In the genomic region with DNA sequence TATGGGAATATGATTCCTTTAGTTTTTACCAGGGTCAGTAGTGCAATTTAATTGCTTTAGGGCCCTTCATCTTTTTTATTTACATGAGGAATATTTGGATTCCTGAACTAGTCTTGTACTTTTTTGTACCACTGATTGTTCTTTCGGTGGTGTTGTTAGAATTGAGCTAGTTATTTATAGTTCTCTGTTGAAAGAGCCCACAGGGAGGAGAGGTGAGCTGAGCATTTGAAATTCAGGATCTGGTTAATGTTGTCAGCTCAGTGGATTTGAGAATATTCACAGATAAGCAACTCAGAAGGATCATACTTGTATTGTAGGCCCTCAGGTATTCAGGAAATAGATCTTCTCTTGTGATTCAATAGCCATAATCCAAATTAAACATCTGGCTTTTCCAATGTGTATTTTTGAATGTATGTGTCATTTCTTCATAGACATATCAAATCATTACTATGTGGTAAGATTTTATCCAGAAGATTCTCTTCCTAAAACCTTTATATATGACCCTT, we compare ENCODE assay signal across 7 cellular contexts.
"Had no signal": no experiment of that assay in that cellular context is flagged by ENCODE, and none has a peak within 500 bp of the region (broad histone marks: within the 10 kb centered on the region; RNA-seq: fewer than 3 reads in every experiment).

No MANE protein-coding gene starts in this region.

- DNase-seq: H9, HCEC 1CT, IMR-90 had no signal

- H3K4me3 ChIP-seq: GM23338, K562 had no signal

- H3K4me2 ChIP-seq: GM23338 had no signal

- ATAC-seq: GM23338, HepG2, K562 had no signal

- H3K27ac Mint-ChIP-seq: GM23338, H9 had no signal

- H3K27ac ChIP-seq: HL-60 had no signal

- H3K4me3 Mint-ChIP-seq: GM23338, H9 had no signal
